8 cellular contexts compared by ENCODE assay signal in the genomic region with DNA sequence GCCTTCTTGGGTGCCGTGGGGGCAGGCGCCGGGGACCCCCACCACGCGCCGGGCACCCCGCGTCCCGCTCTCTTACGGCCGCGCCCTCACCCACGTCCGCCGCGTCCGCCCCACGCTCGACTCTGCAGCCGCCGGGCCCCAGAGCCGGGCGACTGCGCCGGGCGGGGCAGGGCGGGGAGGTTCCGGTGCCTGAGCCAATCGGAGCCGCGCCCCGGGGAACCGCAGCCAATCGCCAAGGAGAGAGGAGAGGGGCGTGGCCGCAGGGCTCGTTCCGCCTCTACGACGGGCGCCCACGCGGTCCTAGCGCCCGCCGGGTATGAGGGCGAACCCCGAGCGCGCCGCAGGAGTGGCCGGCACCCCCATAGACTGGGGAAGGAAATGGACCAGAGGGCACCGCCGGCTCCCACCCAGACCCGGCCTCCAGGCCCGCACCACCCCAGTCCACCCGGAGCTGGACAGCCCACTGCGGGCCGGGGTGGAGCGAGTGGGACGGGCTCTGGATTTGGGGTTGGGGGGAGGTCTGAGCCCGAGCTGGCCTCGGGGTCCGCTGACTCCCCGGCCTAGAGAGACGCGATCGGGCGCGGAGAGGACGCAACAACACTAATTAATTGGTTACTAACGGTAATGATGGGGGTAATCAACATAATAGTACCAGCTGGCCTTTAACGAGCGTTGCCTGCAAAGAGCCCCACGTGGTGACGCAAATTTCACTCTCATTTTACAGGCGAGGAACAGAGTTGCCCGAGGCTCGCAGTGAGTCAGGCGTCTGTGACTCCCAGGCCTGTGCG. TPM values are rescaled to one million over a fixed set of nuclear protein-coding genes. Genes with fewer than 3 reads are reported as not detected.
DNase-seq lines count a peak whose midpoint lies in the region; TF ChIP-seq lines count a peak whose summit lies in the region.

Gene MFSD12, minus strand, starts transcription at position 126 of the 788 bp plus-strand sequence. CDS start 183 bp downstream, outside the sequence.

- TF ChIP-seq CTCF in HFF-Myc (IDR thresholded peaks at IDR 0.05; ENCODE audit: low read depth, low read length, missing control alignments) (no peak), suprapubic skin (IDR thresholded peaks at IDR 0.05) (no peak)

- H3K36me3 ChIP-seq in suprapubic skin, result no peaks in the 10 kb centered on the region

- intact Hi-C loops in activated naive CD4-positive, alpha-beta T cell treated with anti-CD3 and anti-CD28 coated beads for 36 hours (cut with micrococcal nuclease), result loop anchor here (1.0 to 5.0 kb wide), 5 partner anchors 15 to 430 kb away; partner anchors contain the start of genes APBA3, EEF2, FZR1 and HMG20B

- peaks cover 5% of the 10 kb centered on the region for H3K9me3 Mint-ChIP-seq in activated naive CD4-positive, alpha-beta T cell treated with anti-CD3 and anti-CD28 coated beads for 36 hours

- DNase-seq in GM04504 (ENCODE audit: low read depth) (peak; percentile 83), HFF-Myc (ENCODE audit: extremely low read depth, low read depth) (peak; percentile 75), MV-4-11 (lab: John Stamatoyannopoulos, UW) (peak; percentile 93), SK-N-DZ (ENCODE audit: low spot score) (peak; percentile 87), germinal center (ENCODE audit: low spot score) (peak; percentile 100), occipital lobe (lab: John Stamatoyannopoulos, UW) (peak; percentile 92), suprapubic skin (ENCODE audit: low spot score in 2 of 2) (peak; percentile 95 to 98)
- DNase-seq in activated naive CD4-positive, alpha-beta T cell treated with anti-CD3 and anti-CD28 coated beads for 36 hours, result peak; percentile 94

- H3K27me3 Mint-ChIP-seq in activated naive CD4-positive, alpha-beta T cell treated with anti-CD3 and anti-CD28 coated beads for 36 hours (ENCODE audit: low read depth), result no peaks in the 10 kb centered on the region

- H3K36me3 Mint-ChIP-seq in activated naive CD4-positive, alpha-beta T cell treated with anti-CD3 and anti-CD28 coated beads for 36 hours (ENCODE audit: low read depth), result peaks cover 6% of the 10 kb centered on the region

- peak within 1 kb of the TSS; percentile 81 for H3K27ac Mint-ChIP-seq in activated naive CD4-positive, alpha-beta T cell treated with anti-CD3 and anti-CD28 coated beads for 36 hours

- peak within 1 kb of the TSS; percentile 88 for H3K27ac ChIP-seq in suprapubic skin

- peak within 1 kb of the TSS; percentile 96 for H3K4me3 Mint-ChIP-seq in activated naive CD4-positive, alpha-beta T cell treated with anti-CD3 and anti-CD28 coated beads for 36 hours

- TF ChIP-seq POLR2A in suprapubic skin (IDR thresholded peaks at IDR 0.05), result peak in 1 of 2 donors; percentile 65

- CTCF ChIA-PET in activated naive CD4-positive, alpha-beta T cell treated with anti-CD3 and anti-CD28 coated beads for 36 hours (lab: Charles Lee), result interaction anchor here (0.6 to 5.1 kb wide), 6 partner anchors 10 to 1119 kb away, joined by 3 to 32 read pairs (median 4); no protein-coding TSS in a partner anchor

- WGBS in suprapubic skin, result under 1% methylated on average over 14 of the region's 81 CpGs

- no peaks in the 10 kb centered on the region for H3K27me3 ChIP-seq in suprapubic skin

- H3K4me1 Mint-ChIP-seq in activated naive CD4-positive, alpha-beta T cell treated with anti-CD3 and anti-CD28 coated beads for 36 hours (ENCODE audit: low read depth), result peaks cover 37% of the 10 kb centered on the region

- H3K4me3 ChIP-seq in HFF-Myc (replicated peaks; ENCODE audit: low read depth, low read length), result peak within 1 kb of the TSS; percentile 75
- peak within 1 kb of the TSS; percentile 92 for H3K4me3 ChIP-seq in suprapubic skin

- no peaks in the 10 kb centered on the region for H3K9me3 ChIP-seq in suprapubic skin

- TF ChIP-seq EP300 in suprapubic skin (IDR thresholded peaks at IDR 0.05), result no peak

- H3K4me1 ChIP-seq in suprapubic skin, result peaks cover 40% of the 10 kb centered on the region

RNA-seq across cellular contexts. Expression of gene MFSD12, which starts in this region (rescaled TPM):
- polyA plus RNA-seq in SK-N-DZ (2014; cell fraction: cytosol; rRNA removed), result 24.5 and 27.7 TPM in 2 replicates
- 58.4 and 59.9 TPM in 2 replicates for polyA plus RNA-seq in SK-N-DZ (2014; cell fraction: nucleus; rRNA removed)
- total RNA-seq in activated naive CD4-positive, alpha-beta T cell treated with anti-CD3 and anti-CD28 coated beads for 36 hours, result 10 to 100 TPM; 31.3 to 34.0 TPM
- 32.9 TPM for total RNA-seq in occipital lobe
- total RNA-seq in suprapubic skin, result 100 to 1,000 TPM in 2 of 4 donors, 10 to 100 TPM in 2; 60.4 to 206 (median 119) TPM

Comparison
In these comparisons a context has a peak if more than half of its experiments do, and no peak if none do; other contexts are left out.
1. Peak in every context shown above with its lines: DNase-seq, H3K4me3 ChIP-seq and H3K27ac ChIP-seq.